ENCODE assay signal across 8 cellular contexts in genomic region chr1:156282143-156282478, GRCh38. TPM values are rescaled to one million over a fixed set of nuclear protein-coding genes. Genes with fewer than 3 reads are reported as not detected.
DNase-seq lines count a peak whose midpoint lies in the region; ATAC-seq and TF ChIP-seq lines count a peak whose summit lies in the region.

No MANE protein-coding gene starts in this region.

- H2AFZ ChIP-seq in SK-N-SH (ENCODE audit: low read depth) (peak overlapping the region; percentile 16; the same call in 1 of the 2 replicates), parathyroid adenoma (peak overlapping the region; percentile 77)

- POLR2A ChIA-PET in SK-N-SH (lab: Yijun Ruan, JAX), result interaction anchor here (0.6 to 2.3 kb wide), 11 partner anchors 9 to 342 kb away, joined by 3 to 14 read pairs (median 5); partner anchors contain the start of genes BGLAP, GLMP and PMF1

- no peaks in the 10 kb centered on the region for H3K27me3 ChIP-seq in SK-N-SH (ENCODE audit: insufficient read depth)
- no peaks in the 10 kb centered on the region for H3K27me3 ChIP-seq in parathyroid adenoma (ENCODE audit: control insufficient read depth, insufficient read depth, low read length)

- CTCF ChIA-PET in SK-N-SH (lab: Yijun Ruan, JAX), result interaction anchor here (0.7 to 3.9 kb wide), 15 partner anchors 9 to 163 kb away, joined by 3 to 18 read pairs (median 4); no protein-coding TSS in a partner anchor

- peaks cover 31% of the 10 kb centered on the region for H4K20me1 ChIP-seq in SK-N-SH (ENCODE audit: insufficient read depth)

- no peaks in the 10 kb centered on the region for H3K9me2 ChIP-seq in SK-N-SH

- H3K9ac ChIP-seq in SK-N-SH, result peak overlapping the region; percentile 84
- H3K9ac ChIP-seq in parathyroid adenoma, result peak overlapping the region; percentile 76

- H3K4me2 ChIP-seq in SK-N-SH (peak overlapping the region; percentile 89), parathyroid adenoma (ENCODE audit: low read length) (peak overlapping the region; percentile 83)

- TF ChIP-seq EP300 in SK-N-SH (IDR thresholded peaks at IDR 0.05; ENCODE audit: borderline replicate concordance in 1 of 2, low read depth in 1 of 2, low read length in 1 of 2), result no peak

- H3K27ac ChIP-seq in SK-N-SH (ENCODE audit: low read depth in 2 of 2, low read length in 1 of 2), result peak overlapping the region; percentile 69 to 83
- peak overlapping the region; percentile 78 for H3K27ac ChIP-seq in parathyroid adenoma

- H3K9me3 ChIP-seq in SK-N-SH, result no peaks in the 10 kb centered on the region
- H3K9me3 ChIP-seq in parathyroid adenoma (ENCODE audit: control insufficient read depth, low read length), result no peaks in the 10 kb centered on the region

- ATAC-seq in HG03066 (IDR thresholded peaks at IDR 0.05; ENCODE audit: low read depth, unreplicated experiment) (peak; percentile 7), GM18870 (IDR thresholded peaks at IDR 0.05; ENCODE audit: unreplicated experiment) (no peak)

- DNase-seq in DMS79 treated with DMSO at 0.1 percent for 48 hours (lab: John Stamatoyannopoulos, UW) (peak; percentile 76), SK-N-SH (no peak), fibroblast of peridontal ligament (ENCODE audit: extremely low read depth) (peak; percentile 2), superior temporal gyrus (ENCODE audit: extremely low spot score) (no peak), T1000 (lab: John Stamatoyannopoulos, UW) (no peak)

- 0% methylated on average over 10 of the region's 10 CpGs for WGBS in SK-N-SH (ENCODE audit: low lambda C conversion rate)

- H3K4me1 ChIP-seq in SK-N-SH (ENCODE audit: control insufficient read depth in 1 of 2, insufficient read depth in 2 of 2, low read depth in 1 of 2, low read length in 1 of 2) (peaks cover 10 to 17% of the 10 kb centered on the region in 2 experiments; a peak in 2 of 4 replicates), parathyroid adenoma (peaks cover 9% of the 10 kb centered on the region)

- peaks cover 9% of the 10 kb centered on the region for H3F3A ChIP-seq in SK-N-SH (replicated peaks; ENCODE audit: insufficient read depth)

- H3K36me3 ChIP-seq in SK-N-SH (replicated peaks in 1 of 2; ENCODE audit: control insufficient read depth in 1 of 2, insufficient read depth in 2 of 2, low read length in 1 of 2) (peaks cover 22 to 25% of the 10 kb centered on the region in 2 experiments), parathyroid adenoma (ENCODE audit: control insufficient read depth, insufficient read depth, low read length) (no peaks in the 10 kb centered on the region)

- no peak for TF ChIP-seq CTCF in SK-N-SH (IDR thresholded peaks at IDR 0.05)
- no peak for TF ChIP-seq CTCF in parathyroid adenoma (IDR thresholded peaks at IDR 0.05)

- TF ChIP-seq RAD21 in SK-N-SH (IDR thresholded peaks at IDR 0.05; ENCODE audit: low read length), result no peak

- H3K4me3 ChIP-seq in SK-N-SH (ENCODE audit: low read depth in 2 of 2, low read length in 1 of 2) (peak overlapping the region; percentile 67 to 87), parathyroid adenoma (ENCODE audit: low read depth, low read length) (peak overlapping the region; percentile 92)

- H3K79me2 ChIP-seq in SK-N-SH (ENCODE audit: insufficient read depth) (peaks cover 60% of the 10 kb centered on the region), parathyroid adenoma (no peaks in the 10 kb centered on the region)

TF ChIP-seq in SK-N-SH, 30 proteins besides CTCF, POLR2A, EP300 and RAD21:
- TF ChIP-seq USF2 (IDR thresholded peaks at IDR 0.05; ENCODE audit: borderline replicate concordance, low read depth, low read length) (no peak), TEAD4 (IDR thresholded peaks at IDR 0.05; ENCODE audit: borderline replicate concordance, insufficient read depth) (no peak), SMC3 (IDR thresholded peaks at IDR 0.05; ENCODE audit: low read depth, low read length) (no peak), RXRA (IDR thresholded peaks at IDR 0.05; ENCODE audit: borderline replicate concordance, low read depth) (no peak)

RNA-seq across cellular contexts. Expression of gene SMG5, which starts 0.5 kb away (rescaled TPM):
- polyA plus RNA-seq in SK-N-SH (2012; rRNA removed), result 21.3 and 28.2 TPM in 2 replicates
- polyA plus RNA-seq in SK-N-SH (2012; cell fraction: cytosol; rRNA removed), result 12.5 and 19.4 TPM in 2 replicates
- polyA plus RNA-seq in SK-N-SH (2012; cell fraction: nucleus; rRNA removed), result 112 and 114 TPM in 2 replicates

RNA-seq across cellular contexts. Expression of gene TMEM79, which starts 2.0 kb away (rescaled TPM):
- 4.2 and 4.5 TPM in 2 replicates for polyA plus RNA-seq in SK-N-SH (2012; rRNA removed)
- 1.7 and 2.8 TPM in 2 replicates for polyA plus RNA-seq in SK-N-SH (2012; cell fraction: cytosol; rRNA removed)
- polyA plus RNA-seq in SK-N-SH (2012; cell fraction: nucleus; rRNA removed), result 9.6 and 12.8 TPM in 2 replicates

RNA-seq across cellular contexts. Expression of gene GLMP, which starts 13.4 kb away (rescaled TPM):
- 40.5 and 41.7 TPM in 2 replicates for polyA plus RNA-seq in SK-N-SH (2012; rRNA removed)
- polyA plus RNA-seq in SK-N-SH (2012; cell fraction: cytosol; rRNA removed), result 30.1 and 38.0 TPM in 2 replicates
- polyA plus RNA-seq in SK-N-SH (2012; cell fraction: nucleus; rRNA removed), result 37.3 and 39.1 TPM in 2 replicates

RNA-seq across cellular contexts. Expression of gene VHLL, which starts 17.0 kb away (rescaled TPM):
- not detected in 2 replicates for polyA plus RNA-seq in SK-N-SH (2012; rRNA removed)
- polyA plus RNA-seq in SK-N-SH (2012; cell fraction: cytosol; rRNA removed), result not detected in 2 replicates
- polyA plus RNA-seq in SK-N-SH (2012; cell fraction: nucleus; rRNA removed), result 0.08 and 0.18 TPM in 2 replicates

RNA-seq across cellular contexts. Expression of gene PAQR6, which starts 34.3 kb away (rescaled TPM):
- polyA plus RNA-seq in SK-N-SH (2012; rRNA removed), result 2.4 and 3.5 TPM in 2 replicates
- polyA plus RNA-seq in SK-N-SH (2012; cell fraction: cytosol; rRNA removed), result 0.69 and 0.88 TPM in 2 replicates
- polyA plus RNA-seq in SK-N-SH (2012; cell fraction: nucleus; rRNA removed), result 30.6 and 40.2 TPM in 2 replicates

Comparison
In these comparisons a context has a peak if more than half of its experiments do, and no peak if none do; other contexts are left out.
1. DNase-seq: peak in DMS79 treated with DMSO at 0.1 percent for 48 hours (single experiment) and fibroblast of peridontal ligament (single experiment); none in SK-N-SH (single experiment), superior temporal gyrus (single experiment) and T1000 (single experiment).